32 cellular contexts compared by ENCODE assay signal in genomic region chr14:33996450-33996849, GRCh38. TPM values are rescaled to one million over a fixed set of nuclear protein-coding genes. Genes with fewer than 3 reads are reported as not detected.
DNase-seq lines count a peak whose midpoint lies in the region; TF ChIP-seq lines count a peak whose summit lies in the region.
"Had no signal": no experiment of that assay in that cellular context is flagged by ENCODE, and none has a peak within 500 bp of the region (broad histone marks: within the 10 kb centered on the region; RNA-seq: fewer than 3 reads in every experiment).

No MANE protein-coding gene starts in this region.

- H3K27me3 ChIP-seq in neuronal stem cell (ENCODE audit: control insufficient read depth in 3 of 3, insufficient read depth in 3 of 3, low read depth in 1 of 3, low read length in 3 of 3) (peaks cover 0 to 4% (median 0%) of the 10 kb centered on the region in 3 experiments), testis (no peaks in the 10 kb centered on the region), prostate gland (replicated peaks; ENCODE audit: insufficient read depth) (no peaks in the 10 kb centered on the region)
- H3K27me3 ChIP-seq: brain microvascular endothelial cell, left lung, ovary, Peyer's patch, upper lobe of left lung had no signal

- H3K4ac ChIP-seq in neuronal stem cell (ENCODE audit: low read length) = no peak overlapping the region

- H2BK15ac ChIP-seq in neuronal stem cell (ENCODE audit: low read length) = no peak overlapping the region

- no peaks in the 10 kb centered on the region for H3K79me1 ChIP-seq in neuronal stem cell (ENCODE audit: low read depth, low read length)

- no peak for TF ChIP-seq POLR2A in testis (IDR thresholded peaks at IDR 0.05)
- TF ChIP-seq POLR2A in prostate gland (IDR thresholded peaks at IDR 0.05) = no peak

- H2AFZ ChIP-seq in neuronal stem cell (ENCODE audit: low read length) = no peak overlapping the region

- no peak overlapping the region for H2AK5ac ChIP-seq in neuronal stem cell (ENCODE audit: low read depth, low read length)

- H3K14ac ChIP-seq in neuronal stem cell (ENCODE audit: low read length) = no peak overlapping the region

- H2BK5ac ChIP-seq in neuronal stem cell (ENCODE audit: low read length) = no peak overlapping the region

- H3K9me3 ChIP-seq in neuronal stem cell (replicated peaks in 1 of 2; ENCODE audit: control insufficient read depth in 2 of 2, insufficient read depth in 1 of 2, low read depth in 1 of 2, low read length in 2 of 2) (peaks cover 0 to 2% of the 10 kb centered on the region in 2 donors), testis (no peaks in the 10 kb centered on the region), prostate gland (no peaks in the 10 kb centered on the region)
- H3K9me3 ChIP-seq: Caco-2, left lung, ovary, Peyer's patch, upper lobe of left lung had no signal

- intact Hi-C loops in testis (cut with DNase I; ENCODE audit: low total_unique reads) (no loop called here), prostate gland (cut with DNase I) (no loop called here)

- H3K9ac ChIP-seq in neuronal stem cell (ENCODE audit: low read depth, low read length, poor library complexity) = no peak overlapping the region

- DNase-seq in NCI-H1417 (lab: John Stamatoyannopoulos, UW) (peak in 2 of 3 experiments; percentile 22 to 86), NCI-H1417 treated with DMSO at 0.1 percent for 48 hours (lab: John Stamatoyannopoulos, UW) (no peak), NCI-H187 treated with DMSO at 0.1 percent for 48 hours (lab: John Stamatoyannopoulos, UW) (peak; percentile 80), NCI-H524 treated with DMSO at 0.1 percent for 48 hours (lab: John Stamatoyannopoulos, UW) (peak; percentile 78), neuronal stem cell (ENCODE audit: low spot score) (no peak), testis (no peak), activated gamma-delta T cell (lab: John Stamatoyannopoulos, UW) (no peak), prostate gland (ENCODE audit: low spot score) (no peak)
- DNase-seq: activated CD4-positive, alpha-beta memory T cell treated with anti-CD3 and anti-CD28 coated beads, Interleukin-2, amount 10 ng/mL, durations not matched to agents 7 days and 5 days; activated CD8-positive, alpha-beta memory T cell treated with anti-CD3 and anti-CD28 coated beads, Interleukin-2, amount 50 U/mL, for 48 hours; activated naive CD4-positive, alpha-beta T cell treated with anti-CD3 and anti-CD28 coated beads, Interleukin-2, amount 50 U/mL, for 16 hours; amygdala; brain microvascular endothelial cell; Caco-2; cerebellar nuclear complex; dermis blood vessel endothelial cell; DND-41; GF-D8; glutamatergic neuron; H7; left lung; MM.1S; NCI-H1694 treated with DMSO at 0.1 percent for 48 hours; NCI-H446; nephron progenitor cell; ovary; Peyer's patch; SHP77; stimulated activated naive B cell treated with anti-CD40 and anti-IgM and Interleukin-4, amounts not matched to agents 10 μg/mL and 1 μg/mL and 100 μg/mL, for 72 hours; upper lobe of left lung had no signal

- peak overlapping the region in 1 of 2 donors; percentile 62 for H3K4me3 ChIP-seq in neuronal stem cell (ENCODE audit: low read length in 2 of 2)
- H3K4me3 ChIP-seq in testis = no peak overlapping the region
- no peak overlapping the region for H3K4me3 ChIP-seq in prostate gland
- H3K4me3 ChIP-seq: left lung, ovary, Peyer's patch, skin epidermis, upper lobe of left lung had no signal

- H3K27ac ChIP-seq in neuronal stem cell (replicated peaks; ENCODE audit: low read length) (no peak overlapping the region), testis (no peak overlapping the region), prostate gland (no peak overlapping the region)
- H3K27ac ChIP-seq: brain microvascular endothelial cell, C4-2B, left lung, ovary, Peyer's patch, skin epidermis, upper lobe of left lung had no signal

- no peak overlapping the region for H2BK12ac ChIP-seq in neuronal stem cell (ENCODE audit: low read length)

- H3K4me2 ChIP-seq in neuronal stem cell (ENCODE audit: insufficient read depth, low read length, poor library complexity, severe bottlenecking) = no peak overlapping the region

- H3K23ac ChIP-seq in neuronal stem cell (ENCODE audit: low read depth, low read length, poor library complexity) = peak overlapping the region; percentile 83

- no peak overlapping the region for H3K18ac ChIP-seq in neuronal stem cell (ENCODE audit: low read length)

- H2BK120ac ChIP-seq in neuronal stem cell (ENCODE audit: low read depth, low read length) = no peak overlapping the region

- H4K8ac ChIP-seq in neuronal stem cell (ENCODE audit: low read depth, low read length) = no peak overlapping the region

- H3K4me1 ChIP-seq in neuronal stem cell (ENCODE audit: control insufficient read depth in 2 of 2, insufficient read depth in 1 of 2, low read depth in 1 of 2, low read length in 2 of 2) = no peaks in the 10 kb centered on the region
- H3K4me1 ChIP-seq in testis = no peaks in the 10 kb centered on the region
- no peaks in the 10 kb centered on the region for H3K4me1 ChIP-seq in prostate gland (replicated peaks)
- H3K4me1 ChIP-seq: left lung, Peyer's patch, upper lobe of left lung had no signal

- no peak overlapping the region for H4K91ac ChIP-seq in neuronal stem cell (ENCODE audit: low read depth, low read length, poor library complexity)

- WGBS in neuronal stem cell (ENCODE audit: extremely low coverage in 2 of 2, insufficient read length in 2 of 2, insufficient replicate concordance in 1 of 2), 2 donors = 100% methylated on average over 4 of the region's 8 CpGs; no CpG with 5 or more reads in 1 of the 2 donors
- 93 to 94% methylated on average over 8 of the region's 8 CpGs for WGBS in testis, 2 donors
- 95% methylated on average over 8 of the region's 8 CpGs for WGBS in prostate gland

- no peak for TF ChIP-seq CTCF in testis (IDR thresholded peaks at IDR 0.05)
- no peak for TF ChIP-seq CTCF in prostate gland (IDR thresholded peaks at IDR 0.05)

- no peaks in the 10 kb centered on the region for H3K36me3 ChIP-seq in neuronal stem cell (replicated peaks in 1 of 2; ENCODE audit: control insufficient read depth in 2 of 2, insufficient read depth in 2 of 2, low read length in 2 of 2)
- no peaks in the 10 kb centered on the region for H3K36me3 ChIP-seq in testis (ENCODE audit: low read depth, missing control alignments)
- no peaks in the 10 kb centered on the region for H3K36me3 ChIP-seq in prostate gland
- H3K36me3 ChIP-seq: brain microvascular endothelial cell, left lung, ovary, Peyer's patch, upper lobe of left lung had no signal

RNA-seq across cellular contexts. Expression of gene EGLN3, which starts 45.6 kb away (rescaled TPM):
- polyA plus RNA-seq in neuronal stem cell (2013, experiment 1 of 2) = 7.8 TPM
- 8.1 TPM for polyA plus RNA-seq in neuronal stem cell (2013, experiment 2 of 2)
- total RNA-seq in testis (1 to 10 TPM; 2.9 to 3.0 TPM), prostate gland (1 to 10 TPM; 6.1 to 6.8 TPM)
- 3.4 TPM for polyA plus RNA-seq in testis (ENCODE audit: insufficient read depth, low read depth, low replicate concordance)

Comparison
In these comparisons a context has a peak if more than half of its experiments do, and no peak if none do; other contexts are left out.
1. DNase-seq: peak in NCI-H1417 (2 of 3), NCI-H187 treated with DMSO at 0.1 percent for 48 hours (single experiment) and NCI-H524 treated with DMSO at 0.1 percent for 48 hours (single experiment); none in NCI-H1417 treated with DMSO at 0.1 percent for 48 hours (single experiment), neuronal stem cell (single experiment), testis (single experiment), activated gamma-delta T cell (single experiment) and prostate gland (single experiment).